1 cellular context compared by ENCODE assay signal in genomic region chr1:98260839-98261238, GRCh38.
TF ChIP-seq lines count a peak whose summit lies in the region.

No MANE protein-coding gene starts in this region.

TF ChIP-seq in HCT116, 20 proteins besides CTCF, POLR2A, EP300 and RAD21 (continued from another document):
- TF ChIP-seq ZNF274 (IDR thresholded peaks at IDR 0.05; ENCODE audit: low read depth, low read length) (no peak), SRF (IDR thresholded peaks at IDR 0.05; ENCODE audit: low read depth) (no peak), EZH2 (IDR thresholded peaks at IDR 0.05) (no peak), SIN3A (IDR thresholded peaks at IDR 0.05; ENCODE audit: low read depth) (no peak), ZBTB33 (IDR thresholded peaks at IDR 0.05; ENCODE audit: extremely low read depth, insufficient replicate concordance, low read length) (no peak), YY1 (IDR thresholded peaks at IDR 0.05; ENCODE audit: extremely low read depth, insufficient replicate concordance, low read depth, low read length) (no peak), CEBPB (IDR thresholded peaks at IDR 0.05; ENCODE audit: low read depth) (no peak), EGR1 (IDR thresholded peaks at IDR 0.05; ENCODE audit: low read depth) (no peak)
- TF ChIP-seq, protein P1, sequence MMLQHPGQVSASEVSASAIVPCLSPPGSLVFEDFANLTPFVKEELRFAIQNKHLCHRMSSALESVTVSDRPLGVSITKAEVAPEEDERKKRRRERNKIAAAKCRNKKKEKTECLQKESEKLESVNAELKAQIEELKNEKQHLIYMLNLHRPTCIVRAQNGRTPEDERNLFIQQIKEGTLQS (IDR thresholded peaks at IDR 0.05), result no peak
